ENCODE assay signal across 26 cellular contexts in the genomic region with DNA sequence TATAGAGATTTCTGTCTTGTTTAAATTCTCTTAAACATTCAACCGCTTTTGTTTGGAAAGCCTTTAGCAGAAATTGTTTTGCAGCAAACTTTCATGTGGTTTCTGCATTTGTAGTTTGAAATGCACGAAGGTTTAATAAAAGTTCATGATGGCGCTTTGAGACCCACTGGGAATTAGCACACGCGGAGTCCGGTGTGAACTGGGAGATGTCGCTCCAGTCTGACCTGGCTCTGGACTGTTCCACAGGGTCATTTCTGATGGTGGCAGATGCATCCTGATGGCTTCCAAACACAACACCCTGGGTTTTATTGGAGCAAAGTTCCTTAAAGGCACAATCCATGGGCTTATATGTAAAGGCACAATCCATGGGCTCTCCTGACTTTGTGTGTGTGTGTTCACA.
"Had no signal": no experiment of that assay in that cellular context is flagged by ENCODE, and none has a peak within 500 bp of the region (broad histone marks: within the 10 kb centered on the region; RNA-seq: fewer than 3 reads in every experiment).

No MANE protein-coding gene starts in this region.

- H3K36me3 ChIP-seq: brain microvascular endothelial cell, cardiac muscle cell had no signal

- H3K27me3 Mint-ChIP-seq: activated B cell treated with CpG ODN at 0.5 μM for 24 hours; activated CD4-positive, alpha-beta T cell treated with anti-CD3 and anti-CD28 coated beads, Interleukin-2, amount 10 ng/mL, durations not matched to agents 7 days and 5 days; IgD-negative memory B cell had no signal

- H3K4me3 ChIP-seq: cardiac muscle cell had no signal

- H3K36me3 Mint-ChIP-seq: activated naive CD8-positive, alpha-beta T cell had no signal

- H3K4me1 Mint-ChIP-seq: activated CD4-positive, alpha-beta T cell treated with anti-CD3 and anti-CD28 coated beads, Interleukin-2, amount 10 ng/mL, durations not matched to agents 7 days and 5 days; T-helper 17 cell had no signal

- H3K27ac ChIP-seq: brain microvascular endothelial cell, cardiac muscle cell had no signal

- H3K9me3 Mint-ChIP-seq: activated CD4-positive, alpha-beta memory T cell treated with anti-CD3 and anti-CD28 coated beads for 36 hours; activated CD4-positive, alpha-beta T cell treated with anti-CD3 and anti-CD28 coated beads, Interleukin-2, amount 10 ng/mL, durations not matched to agents 7 days and 5 days; activated T-cell treated with anti-CD3 and anti-CD28 coated beads, Interleukin-2, amount 50 U/mL, for 4 hours had no signal

- H3K4me3 Mint-ChIP-seq: activated B cell treated with CpG ODN at 0.5 μM for 24 hours; activated CD4-positive, alpha-beta memory T cell treated with anti-CD3 and anti-CD28 coated beads for 36 hours; activated CD4-positive, alpha-beta T cell treated with anti-CD3 and anti-CD28 coated beads, Interleukin-2, amount 10 ng/mL, durations not matched to agents 7 days and 5 days; activated naive CD8-positive, alpha-beta T cell; activated T-cell treated with anti-CD3 and anti-CD28 coated beads, Interleukin-2, amount 50 U/mL, for 4 hours; IgD-negative memory B cell; T-helper 17 cell had no signal

- H3K27me3 ChIP-seq: brain microvascular endothelial cell, cardiac muscle cell had no signal

- DNase-seq: activated B cell treated with CpG ODN at 0.5 μM for 24 hours; activated CD4-positive, alpha-beta memory T cell treated with anti-CD3 and anti-CD28 coated beads for 36 hours; activated CD4-positive, alpha-beta T cell treated with anti-CD3 and anti-CD28 coated beads for 1 hour; activated CD4-positive, alpha-beta T cell treated with anti-CD3 and anti-CD28 coated beads, Interleukin-2, amount 10 ng/mL, durations not matched to agents 7 days and 5 days; activated CD8-positive, alpha-beta memory T cell treated with anti-CD3 and anti-CD28 coated beads for 24 hours; activated effector memory CD4-positive, alpha-beta T cell treated with anti-CD3 and anti-CD28 coated beads, Interleukin-2, amount 50 U/mL, for 16 hours; activated naive CD4-positive, alpha-beta T cell treated with Interleukin-2 at 50 U/mL for 16 hours; activated T-cell treated with anti-CD3 and anti-CD28 coated beads, Interleukin-2, amount 50 U/mL, for 4 hours; amygdala; brain microvascular endothelial cell; KG1; NCI-H1092 treated with DMSO at 0.1 percent for 48 hours; NCI-H1417 treated with DMSO at 0.1 percent for 48 hours; NCI-H1694; NCI-H2029; NCI-H2107; NCI-H226; NCI-H526; NK-92 treated with Interleukin-12 subunit alpha and Interleukin-12 subunit beta, amount 100 ng/mL, for 24 hours; PC-3; SHP77 treated with DMSO at 0.1 percent for 48 hours; T-helper 17 cell; T1000 had no signal

- ATAC-seq: activated T-cell treated with anti-CD3 and anti-CD28 coated beads, Interleukin-2, amount 50 U/mL, for 4 hours; PC-3; T-helper 17 cell had no signal

- H3K27ac Mint-ChIP-seq: activated CD4-positive, alpha-beta memory T cell treated with anti-CD3 and anti-CD28 coated beads for 36 hours; activated CD4-positive, alpha-beta T cell treated with anti-CD3 and anti-CD28 coated beads, Interleukin-2, amount 10 ng/mL, durations not matched to agents 7 days and 5 days; activated naive CD8-positive, alpha-beta T cell; IgD-negative memory B cell; T-helper 17 cell had no signal
